Comparison of ENCODE assay signal across 14 cellular contexts in the genomic region with DNA sequence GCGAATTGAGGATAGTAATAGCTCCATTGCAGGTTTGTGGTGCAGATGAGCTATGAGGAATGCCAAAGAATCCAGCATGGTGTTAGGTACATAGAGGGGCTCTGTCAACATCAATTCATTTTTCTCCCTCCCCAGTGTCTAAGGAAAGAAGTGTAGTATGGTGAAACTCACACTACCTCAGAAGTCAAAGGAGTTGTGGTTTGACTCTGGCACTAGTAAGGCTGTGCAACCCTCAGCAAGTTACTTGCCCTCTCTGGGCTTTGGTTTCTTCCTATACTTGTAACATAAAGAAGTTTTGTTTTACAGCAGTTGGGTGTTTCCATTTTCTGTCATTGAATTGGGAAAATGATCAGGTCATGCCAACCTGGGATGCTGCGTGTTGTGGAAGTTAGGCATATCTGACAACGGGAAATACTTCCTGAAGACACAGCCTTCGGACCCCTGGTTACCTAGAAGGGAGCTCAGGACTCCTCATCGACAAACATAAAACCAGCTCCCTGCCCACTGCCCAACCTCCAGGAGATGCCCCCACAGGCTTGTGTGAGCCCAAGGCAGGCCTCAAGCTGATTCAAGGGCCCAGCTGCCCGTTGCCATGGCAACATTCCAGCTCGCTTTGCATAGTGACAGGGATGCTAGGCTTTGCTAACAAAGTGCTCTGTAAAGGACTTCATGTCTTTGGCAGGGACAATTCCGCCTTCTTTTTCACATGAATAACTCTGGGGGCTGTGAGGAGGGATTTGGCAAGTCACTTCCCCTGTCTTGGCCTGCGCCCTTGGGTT.
A peak's percentile ranks its signal among the peaks of the same experiment; 100 is the strongest.
DNase-seq lines count a peak whose midpoint lies in the region; ATAC-seq, FAIRE-seq and TF ChIP-seq lines count a peak whose summit lies in the region.
"Had no signal": no experiment of that assay in that cellular context is flagged by ENCODE, and none has a peak within 500 bp of the region (broad histone marks: within the 10 kb centered on the region; RNA-seq: fewer than 3 reads in every experiment).

No MANE protein-coding gene starts in this region.

- H3K4me3 ChIP-seq in A673 (ENCODE audit: low read depth, low read length, poor library complexity, severe bottlenecking) = no peak overlapping the region
- H3K4me3 ChIP-seq in naive thymus-derived CD4-positive, alpha-beta T cell (ENCODE audit: low read length) = no peak overlapping the region
- H3K4me3 ChIP-seq: BLaER1 treated with 17β-estradiol and CSF1 and Interleukin-3, amounts not matched to agents 10 nM and 100 nM had no signal

- no peaks in the 10 kb centered on the region for H3K36me3 ChIP-seq in A673 (ENCODE audit: insufficient read depth, low read length, poor library complexity, severe bottlenecking)
- H3K36me3 ChIP-seq in naive thymus-derived CD4-positive, alpha-beta T cell (ENCODE audit: control insufficient read depth in 2 of 3, insufficient read depth in 3 of 3, low read length in 3 of 3) = no peaks in the 10 kb centered on the region
- H3K36me3 ChIP-seq: BLaER1 treated with 17β-estradiol and CSF1 and Interleukin-3, amounts not matched to agents 10 nM and 100 nM had no signal

- H2BK120ac ChIP-seq in H9 (ENCODE audit: low read depth, low read length, poor library complexity, severe bottlenecking) = no peak overlapping the region

- intact Hi-C loops in A673 (cut with micrococcal nuclease; ENCODE audit: unreplicated experiment) = no loop called here
- intact Hi-C loops in naive thymus-derived CD4-positive, alpha-beta T cell (cut with micrococcal nuclease) = no loop called here

- H3K23ac ChIP-seq in H9 (ENCODE audit: insufficient read length, low read depth, low read length) = no peak overlapping the region

- H3K4ac ChIP-seq in H9 (ENCODE audit: low read depth, low read length) = no peak overlapping the region

- no peak overlapping the region for H3K4me2 ChIP-seq in H9 (ENCODE audit: insufficient read depth, insufficient read length, low read length)

- no peak overlapping the region for H2BK15ac ChIP-seq in H9 (ENCODE audit: low read depth, low read length)

- no peak overlapping the region for H4K8ac ChIP-seq in H9 (replicated peaks; ENCODE audit: insufficient read length, low read depth, low read length)

- no peak overlapping the region for H3K4me3 Mint-ChIP-seq in H9
- H3K4me3 Mint-ChIP-seq in WTC11 = no peak overlapping the region
- no peak overlapping the region for H3K4me3 Mint-ChIP-seq in activated CD8-positive, alpha-beta T cell treated with anti-CD3 and anti-CD28 coated beads, Interleukin-2, amount 10 ng/mL, durations not matched to agents 7 days and 5 days
- H3K4me3 Mint-ChIP-seq in naive thymus-derived CD4-positive, alpha-beta T cell = no peak overlapping the region
- H3K4me3 Mint-ChIP-seq in mesothelial cell of epicardium = no peak overlapping the region
- H3K4me3 Mint-ChIP-seq: activated B cell treated with CpG ODN at 0.5 μM for 24 hours; activated T-helper 17 cell treated with anti-CD3 and anti-CD28 coated beads, Interleukin-2, amount 50 U/mL, for 72 hours; stimulated activated effector memory CD8-positive, alpha-beta T cell treated with anti-CD3 and anti-CD28 coated beads, Interleukin-12 subunit alpha, Interleukin-12 subunit beta, amount 100 ng/mL, for 72 hours had no signal

- H3T11ph ChIP-seq in H9 (ENCODE audit: low read length) = no peak overlapping the region

- H3K4me1 ChIP-seq in A673 (ENCODE audit: insufficient read depth, low read length, poor library complexity, severe bottlenecking) (no peaks in the 10 kb centered on the region), H9 (ENCODE audit: insufficient read depth, low read length) (no peaks in the 10 kb centered on the region)
- H3K4me1 ChIP-seq in naive thymus-derived CD4-positive, alpha-beta T cell (ENCODE audit: control insufficient read depth in 2 of 2, insufficient read depth in 2 of 2, low read length in 2 of 2) = no peaks in the 10 kb centered on the region

- H3K23me2 ChIP-seq in H9 (ENCODE audit: insufficient read length, low read depth, low read length, poor library complexity, severe bottlenecking) = no peaks in the 10 kb centered on the region

- H3K79me2 ChIP-seq in H9 (ENCODE audit: insufficient read depth, low read length) = no peaks in the 10 kb centered on the region

- H3K27ac ChIP-seq in A673 (ENCODE audit: low read depth, low read length, poor library complexity, severe bottlenecking) (no peak overlapping the region), H9 (ENCODE audit: insufficient read length, low read depth, low read length) (no peak overlapping the region)
- H3K27ac ChIP-seq in naive thymus-derived CD4-positive, alpha-beta T cell (ENCODE audit: low read depth, low read length) = no peak overlapping the region
- H3K27ac ChIP-seq: BLaER1 treated with 17β-estradiol and CSF1 and Interleukin-3, amounts not matched to agents 10 nM and 100 nM had no signal

- H2BK5ac ChIP-seq in H9 (ENCODE audit: insufficient read length, low read length) = no peak overlapping the region

- CTCF ChIA-PET in A673 (lab: Charles Lee) = no interaction called here
- CTCF ChIA-PET in WTC11 (lab: Charles Lee) = interaction anchor here (0.7 to 1.6 kb wide), 5 partner anchors 38 to 178 kb away, joined by 3 to 7 read pairs (median 3); a partner anchor contains a TSS
- CTCF ChIA-PET in activated CD8-positive, alpha-beta T cell treated with anti-CD3 and anti-CD28 coated beads, Interleukin-2, amount 10 ng/mL, durations not matched to agents 7 days and 5 days (lab: Charles Lee) = no interaction called here
- CTCF ChIA-PET in naive thymus-derived CD4-positive, alpha-beta T cell (lab: Charles Lee) = no interaction called here

- H3K79me1 ChIP-seq in H9 (ENCODE audit: insufficient read depth, low read depth, low read length, poor library complexity, severe bottlenecking) = no peaks in the 10 kb centered on the region

- H2BK20ac ChIP-seq in H9 (ENCODE audit: low read depth, low read length, poor library complexity, severe bottlenecking) = no peak overlapping the region

- peaks cover 63% of the 10 kb centered on the region in 2 experiments for H3K9me3 Mint-ChIP-seq in H9
- no peaks in the 10 kb centered on the region for H3K9me3 Mint-ChIP-seq in WTC11
- H3K9me3 Mint-ChIP-seq in activated CD8-positive, alpha-beta T cell treated with anti-CD3 and anti-CD28 coated beads, Interleukin-2, amount 10 ng/mL, durations not matched to agents 7 days and 5 days (ENCODE audit: insufficient read depth) = no peaks in the 10 kb centered on the region
- no peaks in the 10 kb centered on the region for H3K9me3 Mint-ChIP-seq in naive thymus-derived CD4-positive, alpha-beta T cell
- H3K9me3 Mint-ChIP-seq in mesothelial cell of epicardium = peaks cover 28% of the 10 kb centered on the region
- H3K9me3 Mint-ChIP-seq: activated B cell treated with CpG ODN at 0.5 μM for 24 hours; activated T-helper 17 cell treated with anti-CD3 and anti-CD28 coated beads, Interleukin-2, amount 50 U/mL, for 72 hours; stimulated activated effector memory CD8-positive, alpha-beta T cell treated with anti-CD3 and anti-CD28 coated beads, Interleukin-12 subunit alpha, Interleukin-12 subunit beta, amount 100 ng/mL, for 72 hours had no signal

- no peak overlapping the region for H3K18ac ChIP-seq in H9 (ENCODE audit: insufficient read length, low read depth, low read length)

- peak; percentile 78 for ATAC-seq in WTC11
- no peak for ATAC-seq in activated CD8-positive, alpha-beta T cell treated with anti-CD3 and anti-CD28 coated beads, Interleukin-2, amount 10 ng/mL, durations not matched to agents 7 days and 5 days
- no peak for ATAC-seq in naive thymus-derived CD4-positive, alpha-beta T cell
- ATAC-seq: activated T-helper 17 cell treated with anti-CD3 and anti-CD28 coated beads, Interleukin-2, amount 50 U/mL, for 72 hours; stimulated activated effector memory CD8-positive, alpha-beta T cell treated with anti-CD3 and anti-CD28 coated beads, Interleukin-12 subunit alpha, Interleukin-12 subunit beta, amount 100 ng/mL, for 72 hours had no signal

- H3K36me3 Mint-ChIP-seq in H9 (ENCODE audit: insufficient read depth in 1 of 3, low read depth in 3 of 3) (peaks cover 0 to 12% (median 6%) of the 10 kb centered on the region in 3 experiments; a peak in 5 of 7 replicates), WTC11 (no peaks in the 10 kb centered on the region), mesothelial cell of epicardium (no peaks in the 10 kb centered on the region)
- H3K36me3 Mint-ChIP-seq in activated CD8-positive, alpha-beta T cell treated with anti-CD3 and anti-CD28 coated beads, Interleukin-2, amount 10 ng/mL, durations not matched to agents 7 days and 5 days (ENCODE audit: low read depth) = no peaks in the 10 kb centered on the region
- no peaks in the 10 kb centered on the region for H3K36me3 Mint-ChIP-seq in naive thymus-derived CD4-positive, alpha-beta T cell
- H3K36me3 Mint-ChIP-seq: stimulated activated effector memory CD8-positive, alpha-beta T cell treated with anti-CD3 and anti-CD28 coated beads, Interleukin-12 subunit alpha, Interleukin-12 subunit beta, amount 100 ng/mL, for 72 hours had no signal

- H3K56ac ChIP-seq in H9 (ENCODE audit: insufficient read length, low read depth, low read length) = no peak overlapping the region

- no peak for FAIRE-seq in urothelium cell line (lab: Jason Lieb, UNC)
- FAIRE-seq: colon had no signal

- TF ChIP-seq CTCF in A673 (conservative IDR thresholded peaks at IDR 0.05; ENCODE audit: low read depth, low read length) (no peak), H9 (conservative IDR thresholded peaks at IDR 0.05) (no peak), WTC11 (IDR thresholded peaks at IDR 0.05) (no peak), mesothelial cell of epicardium (IDR thresholded peaks at IDR 0.05; ENCODE audit: unreplicated experiment) (no peak)

- no TSS peak for BruUV-seq in A673 (replicated peaks; lab: Mats Ljungman, UMichigan)

- no CpG with 5 or more reads among the region's 9 CpGs for WGBS in H9 (ENCODE audit: extremely low coverage, insufficient read length, low lambda C conversion rate)

- no peak overlapping the region for H3K9ac ChIP-seq in H9 (ENCODE audit: extremely low read depth, insufficient read length, low read length)
- H3K9ac ChIP-seq: BLaER1 treated with 17β-estradiol and CSF1 and Interleukin-3, amounts not matched to agents 10 nM and 100 nM had no signal

- H4K5ac ChIP-seq in H9 (ENCODE audit: insufficient read length, low read depth, low read length) = no peak overlapping the region

- no peak overlapping the region for H4K91ac ChIP-seq in H9 (ENCODE audit: insufficient read length, low read depth, low read length)

- no peak overlapping the region for H2AFZ ChIP-seq in H9 (ENCODE audit: low read length)

- H3K27ac Mint-ChIP-seq in H9 (no peak overlapping the region), WTC11 (no peak overlapping the region), mesothelial cell of epicardium (no peak overlapping the region)
- H3K27ac Mint-ChIP-seq in activated CD8-positive, alpha-beta T cell treated with anti-CD3 and anti-CD28 coated beads, Interleukin-2, amount 10 ng/mL, durations not matched to agents 7 days and 5 days = no peak overlapping the region
- H3K27ac Mint-ChIP-seq in naive thymus-derived CD4-positive, alpha-beta T cell = no peak overlapping the region
- H3K27ac Mint-ChIP-seq: activated B cell treated with CpG ODN at 0.5 μM for 24 hours; activated T-helper 17 cell treated with anti-CD3 and anti-CD28 coated beads, Interleukin-2, amount 50 U/mL, for 72 hours; stimulated activated effector memory CD8-positive, alpha-beta T cell treated with anti-CD3 and anti-CD28 coated beads, Interleukin-12 subunit alpha, Interleukin-12 subunit beta, amount 100 ng/mL, for 72 hours had no signal

- H3K27me3 ChIP-seq in A673 (replicated peaks; ENCODE audit: insufficient read depth, low read depth, low read length, poor library complexity) = no peaks in the 10 kb centered on the region
- H3K27me3 ChIP-seq in H9 (ENCODE audit: insufficient read depth, low read length) = no peaks in the 10 kb centered on the region
- no peaks in the 10 kb centered on the region for H3K27me3 ChIP-seq in naive thymus-derived CD4-positive, alpha-beta T cell (ENCODE audit: control insufficient read depth in 2 of 2, insufficient read depth in 2 of 2, low read length in 2 of 2)

- POLR2A ChIA-PET in A673 (lab: Charles Lee; ENCODE audit: low non-redundant PET) = no interaction called here
- POLR2A ChIA-PET in WTC11 (lab: Charles Lee) = interaction anchor here (1.4 kb wide), 1 partner anchor 9 kb away, joined by 4 read pairs; no protein-coding TSS in a partner anchor
- POLR2A ChIA-PET in activated CD8-positive, alpha-beta T cell treated with anti-CD3 and anti-CD28 coated beads, Interleukin-2, amount 10 ng/mL, durations not matched to agents 7 days and 5 days (lab: Charles Lee) = no interaction called here
- POLR2A ChIA-PET in naive thymus-derived CD4-positive, alpha-beta T cell (lab: Charles Lee) = no interaction called here

- no peak overlapping the region for H2AK5ac ChIP-seq in H9 (ENCODE audit: insufficient read length, low read length)

- peaks cover 7% of the 10 kb centered on the region in 2 experiments for H3K4me1 Mint-ChIP-seq in H9
- peaks cover 48% of the 10 kb centered on the region for H3K4me1 Mint-ChIP-seq in WTC11
- no peaks in the 10 kb centered on the region for H3K4me1 Mint-ChIP-seq in activated CD8-positive, alpha-beta T cell treated with anti-CD3 and anti-CD28 coated beads, Interleukin-2, amount 10 ng/mL, durations not matched to agents 7 days and 5 days (ENCODE audit: low read depth)
- peaks cover 0 to 1% (median 0%) of the 10 kb centered on the region in 7 donors for H3K4me1 Mint-ChIP-seq in naive thymus-derived CD4-positive, alpha-beta T cell
- peaks cover 20% of the 10 kb centered on the region for H3K4me1 Mint-ChIP-seq in mesothelial cell of epicardium
- H3K4me1 Mint-ChIP-seq: activated B cell treated with CpG ODN at 0.5 μM for 24 hours had no signal

- peak; percentile 20 for DNase-seq in A673 (ENCODE audit: low spot score)
- DNase-seq in H9 = peak; percentile 59
- DNase-seq in WTC11 (ENCODE audit: low spot score) = peak; percentile 50
- peak; percentile 48 for DNase-seq in iPS-NIHi11 (ENCODE audit: low spot score)
- no peak for DNase-seq in activated CD8-positive, alpha-beta T cell treated with anti-CD3 and anti-CD28 coated beads, Interleukin-2, amount 10 ng/mL, durations not matched to agents 7 days and 5 days
- no peak for DNase-seq in urothelium cell line (ENCODE audit: low spot score)
- DNase-seq in naive thymus-derived CD4-positive, alpha-beta T cell = no peak
- no peak for DNase-seq in mesothelial cell of epicardium (ENCODE audit: low spot score in 2 of 2, unreplicated experiment in 2 of 2)
- DNase-seq: activated B cell treated with CpG ODN at 0.5 μM for 24 hours; stimulated activated CD4-positive, alpha-beta T cell treated with anti-CD3 and anti-CD28 coated beads, Interleukin-15, amount 100 ng/mL, for 24 hours had no signal

- H3K9me3 ChIP-seq in A673 (ENCODE audit: low read depth, low read length, poor library complexity, severe bottlenecking) (no peaks in the 10 kb centered on the region), H9 (ENCODE audit: control insufficient read depth, low read depth, low read length) (peaks cover 70% of the 10 kb centered on the region)
- H3K9me3 ChIP-seq in naive thymus-derived CD4-positive, alpha-beta T cell (ENCODE audit: control insufficient read depth in 2 of 3, low read length in 3 of 3) = no peaks in the 10 kb centered on the region
- H3K9me3 ChIP-seq: BLaER1 treated with 17β-estradiol and CSF1 and Interleukin-3, amounts not matched to agents 10 nM and 100 nM had no signal

- H3K27me3 Mint-ChIP-seq in H9 (ENCODE audit: low read depth) (peaks cover 1% of the 10 kb centered on the region; the same call in 1 of the 2 replicates), WTC11 (ENCODE audit: low read depth) (no peaks in the 10 kb centered on the region), mesothelial cell of epicardium (ENCODE audit: low read depth) (no peaks in the 10 kb centered on the region)
- peaks cover 21% of the 10 kb centered on the region for H3K27me3 Mint-ChIP-seq in activated CD8-positive, alpha-beta T cell treated with anti-CD3 and anti-CD28 coated beads, Interleukin-2, amount 10 ng/mL, durations not matched to agents 7 days and 5 days (ENCODE audit: low read depth)
- peaks cover 0 to 40% (median 4%) of the 10 kb centered on the region in 5 donors for H3K27me3 Mint-ChIP-seq in naive thymus-derived CD4-positive, alpha-beta T cell
- H3K27me3 Mint-ChIP-seq: activated B cell treated with CpG ODN at 0.5 μM for 24 hours; activated T-helper 17 cell treated with anti-CD3 and anti-CD28 coated beads, Interleukin-2, amount 50 U/mL, for 72 hours had no signal

- H4K20me1 ChIP-seq in H9 (ENCODE audit: control insufficient read depth, insufficient read depth, insufficient read length) = no peaks in the 10 kb centered on the region
- H4K20me1 ChIP-seq: BLaER1 treated with 17β-estradiol and CSF1 and Interleukin-3, amounts not matched to agents 10 nM and 100 nM had no signal

- no peak overlapping the region for H2BK12ac ChIP-seq in H9 (ENCODE audit: insufficient read length, low read depth, low read length)

- H3K14ac ChIP-seq in H9 (ENCODE audit: insufficient read depth, low read length) = no peak overlapping the region

Comparison
In these comparisons a context has a peak if more than half of its experiments do, and no peak if none do; other contexts are left out.
1. DNase-seq: peak in A673 (single experiment), H9 (single experiment), WTC11 (single experiment) and iPS-NIHi11 (single experiment); none in activated CD8-positive, alpha-beta T cell treated with anti-CD3 and anti-CD28 coated beads, Interleukin-2, amount 10 ng/mL, durations not matched to agents 7 days and 5 days (single experiment), urothelium cell line (single experiment), naive thymus-derived CD4-positive, alpha-beta T cell (0 of 9) and mesothelial cell of epicardium (0 of 2).